8 cellular contexts compared by ENCODE assay signal in the genomic region with DNA sequence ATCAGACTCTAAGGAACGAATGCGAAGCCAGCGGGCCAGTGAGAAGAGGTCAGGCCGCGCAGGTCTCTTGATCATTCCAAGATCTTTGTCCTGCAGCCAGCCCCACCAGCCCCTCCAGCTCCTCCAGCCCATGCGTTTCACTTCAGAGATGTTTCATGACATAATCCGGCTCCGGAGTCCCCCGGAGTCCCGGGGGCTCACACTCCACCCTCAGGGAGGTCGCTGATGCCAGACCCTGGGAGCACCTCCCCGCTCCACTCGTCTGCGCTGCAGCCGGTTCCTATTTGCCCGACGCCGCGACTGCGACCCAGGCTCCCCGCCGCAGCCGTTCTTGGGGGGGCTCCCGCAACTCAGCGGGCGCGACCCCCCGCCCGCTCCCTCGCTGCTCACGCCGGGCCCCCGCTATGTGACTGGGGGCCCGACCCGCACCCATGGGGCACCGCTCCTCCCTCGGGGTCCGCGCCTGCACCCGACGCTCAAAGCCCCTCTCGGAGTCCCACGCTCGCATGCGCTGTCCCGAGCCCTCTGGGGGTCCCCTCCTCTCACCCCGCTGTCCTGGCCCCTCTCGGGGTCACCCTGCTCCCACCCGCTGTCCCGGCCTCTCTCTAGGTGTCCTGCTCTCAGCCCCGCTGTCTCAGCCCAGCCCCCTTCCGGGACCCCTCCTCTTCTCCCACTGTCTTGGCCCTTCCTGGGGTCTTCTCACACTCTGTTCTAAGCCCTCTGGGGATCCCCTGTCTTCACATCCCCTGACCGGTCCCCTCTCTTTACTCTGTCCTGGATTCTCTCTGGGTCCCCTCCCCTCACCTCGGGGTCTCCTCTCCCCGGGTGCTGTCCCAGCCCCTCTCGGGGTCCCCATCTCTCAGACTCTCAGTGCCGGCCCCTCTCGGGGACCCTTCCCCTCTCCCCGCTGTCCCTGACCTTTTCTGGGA. TPM values are rescaled to one million over a fixed set of nuclear protein-coding genes. Genes with fewer than 3 reads are reported as not detected.
A peak's percentile ranks its signal among the peaks of the same experiment; 100 is the strongest.
DNase-seq lines count a peak whose midpoint lies in the region; ATAC-seq and TF ChIP-seq lines count a peak whose summit lies in the region.

No MANE protein-coding gene starts in this region.

- peak overlapping the region; percentile 24; the same call in 1 of the 2 replicates for H2BK120ac ChIP-seq in IMR-90 (ENCODE audit: low read depth, low read length)

- H2AK5ac ChIP-seq in IMR-90 (ENCODE audit: low read depth, low read length) = no peak overlapping the region; the same call in 1 of the 2 replicates

- H2BK15ac ChIP-seq in IMR-90 (ENCODE audit: low read depth, low read length) = no peak overlapping the region

- H3K9me3 ChIP-seq in BLaER1 treated with 17β-estradiol and CSF1 and Interleukin-3, amounts not matched to agents 10 nM and 100 nM (replicated peaks in 1 of 11) = peaks cover 0 to 6% (median 0%) of the 10 kb centered on the region in 11 experiments; a peak in 1 of 22 replicates
- no peaks in the 10 kb centered on the region for H3K9me3 ChIP-seq in IMR-90 (ENCODE audit: control insufficient read depth, insufficient read depth, low read length)
- H3K9me3 ChIP-seq in heart left ventricle = no peaks in the 10 kb centered on the region

- H3K9ac ChIP-seq in BLaER1 treated with 17β-estradiol and CSF1 and Interleukin-3, amounts not matched to agents 10 nM and 100 nM = peak overlapping the region; percentile 76 to 90 (median 82)
- peak overlapping the region; percentile 75 for H3K9ac ChIP-seq in IMR-90 (ENCODE audit: low read depth, low read length)

- peaks cover 6 to 20% of the 10 kb centered on the region in 2 experiments for H3K79me1 ChIP-seq in IMR-90 (ENCODE audit: low read depth in 1 of 2, low read length in 2 of 2)

- peak overlapping the region; percentile 42 for H3K4ac ChIP-seq in IMR-90 (ENCODE audit: low read depth, low read length)

- ATAC-seq in IMR-90 (ENCODE audit: low read depth) = no peak
- no peak for ATAC-seq in heart left ventricle
- ATAC-seq in HG02571 (IDR thresholded peaks at IDR 0.05; ENCODE audit: unreplicated experiment) = no peak

- H3K56ac ChIP-seq in IMR-90 (ENCODE audit: extremely low read depth, insufficient read depth, low read length) = peak overlapping the region; percentile 63; the same call in 1 of the 2 replicates

- no peak overlapping the region for H2BK20ac ChIP-seq in IMR-90 (ENCODE audit: low read depth, low read length)

- BruUV-seq in IMR-90 (replicated peaks; lab: Mats Ljungman, UMichigan) = no TSS peak

- TF ChIP-seq CTCF in IMR-90 (conservative IDR thresholded peaks at IDR 0.05; ENCODE audit: low read depth, low read length) = no peak
- TF ChIP-seq CTCF in heart left ventricle (IDR thresholded peaks at IDR 0.05) = no peak
- no peak for TF ChIP-seq CTCF in retinal pigment epithelial cell (conservative IDR thresholded peaks at IDR 0.05; ENCODE audit: low read depth, low read length)

- H4K8ac ChIP-seq in IMR-90 (ENCODE audit: low read depth in 2 of 2, low read length in 2 of 2) = peak overlapping the region in 1 of 2 experiments; percentile 63; a peak in 1 of 4 replicates

- H2AFZ ChIP-seq in IMR-90 (replicated peaks; ENCODE audit: low read length, poor library complexity) = peak overlapping the region; percentile 58

- H3K36me3 ChIP-seq in BLaER1 treated with 17β-estradiol and CSF1 and Interleukin-3, amounts not matched to agents 10 nM and 100 nM = no peaks in the 10 kb centered on the region
- H3K36me3 ChIP-seq in IMR-90 (ENCODE audit: control insufficient read depth, insufficient read depth, low read length) (no peaks in the 10 kb centered on the region), heart left ventricle (no peaks in the 10 kb centered on the region)

- dilution Hi-C loops in IMR-90 (cut with HindIII; ENCODE audit: low sequenced_read_pairs, unreplicated experiment) = no loop called here

- peaks cover 23 to 39% (median 28%) of the 10 kb centered on the region in 11 experiments; a peak in 21 of 22 replicates for H4K20me1 ChIP-seq in BLaER1 treated with 17β-estradiol and CSF1 and Interleukin-3, amounts not matched to agents 10 nM and 100 nM
- H4K20me1 ChIP-seq in IMR-90 (ENCODE audit: insufficient read depth, low read length) = no peaks in the 10 kb centered on the region; the same call in 1 of the 2 replicates

- no peak for DNase-seq in IMR-90
- peak; percentile 19 for DNase-seq in activated gamma-delta T cell treated with Interleukin-2 at 50 U/mL for 16 hours
- peak in 3 of 5 donors; percentile 34 to 76 (median 38) for DNase-seq in heart left ventricle
- no peak for DNase-seq in retinal pigment epithelial cell (ENCODE audit: low read depth)
- no peak for DNase-seq in NCI-H2196 treated with DMSO at 0.1 percent for 48 hours (lab: John Stamatoyannopoulos, UW; ENCODE audit: unreplicated experiment)
- DNase-seq in GOT3 (lab: John Stamatoyannopoulos, UW) = no peak

- H3K4me3 ChIP-seq in BLaER1 treated with 17β-estradiol and CSF1 and Interleukin-3, amounts not matched to agents 10 nM and 100 nM = peak overlapping the region; percentile 84 to 100 (median 94)
- H3K4me3 ChIP-seq in IMR-90 (ENCODE audit: insufficient read depth, low read depth, low read length) = peak overlapping the region; percentile 87
- peak overlapping the region; percentile 70 to 97 (median 90) for H3K4me3 ChIP-seq in heart left ventricle
- H3K4me3 ChIP-seq in retinal pigment epithelial cell (ENCODE audit: low read length) = peak overlapping the region; percentile 86

- peak overlapping the region; percentile 24 for H3K18ac ChIP-seq in IMR-90 (ENCODE audit: low read depth, low read length)

- H3K23ac ChIP-seq in IMR-90 (ENCODE audit: low read depth, low read length) = peak overlapping the region; percentile 86; the same call in 1 of the 2 replicates

- no peak overlapping the region for H4K5ac ChIP-seq in IMR-90 (ENCODE audit: low read depth, low read length)

- peak overlapping the region in 6 of 11 experiments; percentile 8 to 68 (median 53); a peak in 6 of 22 replicates for H3K27ac ChIP-seq in BLaER1 treated with 17β-estradiol and CSF1 and Interleukin-3, amounts not matched to agents 10 nM and 100 nM
- H3K27ac ChIP-seq in IMR-90 (ENCODE audit: insufficient read depth, low read length) (peak overlapping the region; percentile 83), heart left ventricle (peak overlapping the region in 9 of 12 donors; percentile 78 to 94 (median 85))

- TF ChIP-seq POLR2A in IMR-90 (IDR thresholded peaks at IDR 0.05; ENCODE audit: low read depth, low read length) (no peak), heart left ventricle (IDR thresholded peaks at IDR 0.05) (no peak)

- intact Hi-C loops in IMR-90 (cut with micrococcal nuclease) = loop anchor here (1.0 to 5.0 kb wide), 2 partner anchors 39 to 64 kb away; no protein-coding TSS in a partner anchor
- intact Hi-C loops in heart left ventricle (cut with DNase I) = loop anchor here in 5 of 10 donors (5.0 to 10.0 kb wide), 4 partner anchors 234 to 497 kb away; a partner anchor contains a TSS

- H3K14ac ChIP-seq in IMR-90 (replicated peaks; ENCODE audit: low read depth, low read length) = peak overlapping the region; percentile 46; the same call in 1 of the 2 replicates

- peaks cover 26 to 53% (median 33%) of the 10 kb centered on the region in 10 experiments for H3K4me1 ChIP-seq in BLaER1 treated with 17β-estradiol and CSF1 and Interleukin-3, amounts not matched to agents 10 nM and 100 nM
- H3K4me1 ChIP-seq in IMR-90 (ENCODE audit: control insufficient read depth, insufficient read depth, low read length) (peaks cover 1% of the 10 kb centered on the region; the same call in 1 of the 2 replicates), heart left ventricle (peaks cover 0 to 52% (median 27%) of the 10 kb centered on the region in 12 donors)

- POLR2A ChIA-PET in IMR-90 (lab: Charles Lee; ENCODE audit: unreplicated experiment) = no interaction called here

- H2BK5ac ChIP-seq in IMR-90 (ENCODE audit: low read depth, low read length, poor library complexity, severe bottlenecking) = peak overlapping the region; percentile 42

- peaks cover 3% of the 10 kb centered on the region for H3K9me1 ChIP-seq in IMR-90 (ENCODE audit: insufficient read depth, low read length)

- peak; percentile 11; the same call in 1 of the 2 replicates for TF ChIP-seq RAD21 in IMR-90 (IDR thresholded peaks at IDR 0.05; ENCODE audit: low read length)

- WGBS in IMR-90 (ENCODE audit: extremely low coverage in 2 of 2, insufficient read length in 1 of 2), 2 experiments = 0% methylated on average over 32 of the region's 59 CpGs; no CpG with 5 or more reads in 1 of the 2 experiments
- 0 to 3% (median 1%) methylated on average over 32 to 59 of the region's 59 CpGs for WGBS in heart left ventricle, 4 donors

- peaks cover 25 to 37% (median 33%) of the 10 kb centered on the region in 11 experiments for H3K27me3 ChIP-seq in BLaER1 treated with 17β-estradiol and CSF1 and Interleukin-3, amounts not matched to agents 10 nM and 100 nM
- H3K27me3 ChIP-seq in IMR-90 (ENCODE audit: control insufficient read depth, insufficient read depth, low read length) (no peaks in the 10 kb centered on the region), heart left ventricle (no peaks in the 10 kb centered on the region)

- in situ Hi-C loops in IMR-90 (cut with MboI; ENCODE audit: low sequenced_read_pairs) = loop anchor here (5.0 to 25.0 kb wide), 2 partner anchors 189 to 1741 kb away; a partner anchor contains a TSS

- CTCF ChIA-PET in IMR-90 (lab: Yijun Ruan, JAX) = interaction anchor here (1.5 kb wide), 1 partner anchor 64 kb away, joined by 3 read pairs; no protein-coding TSS in a partner anchor

- H3K4me2 ChIP-seq in BLaER1 treated with 17β-estradiol and CSF1 and Interleukin-3, amounts not matched to agents 10 nM and 100 nM = peak overlapping the region; percentile 99 to 100 (median 100)
- peak overlapping the region; percentile 92 for H3K4me2 ChIP-seq in IMR-90 (ENCODE audit: low read depth, low read length)

- peak overlapping the region; percentile 96 for H2AK9ac ChIP-seq in IMR-90 (replicated peaks; ENCODE audit: low read depth, low read length, poor library complexity)

- peak overlapping the region; percentile 55; the same call in 1 of the 2 replicates for H4K91ac ChIP-seq in IMR-90 (ENCODE audit: insufficient read depth, low read depth, low read length)

TF ChIP-seq in IMR-90, 13 proteins besides CTCF, POLR2A, EP300 and RAD21 (continues in another document):
- TF ChIP-seq BHLHE40 (IDR thresholded peaks at IDR 0.05; ENCODE audit: low read depth, low read length) (no peak), RCOR1 (IDR thresholded peaks at IDR 0.05; ENCODE audit: insufficient replicate concordance, low read length) (no peak)

RNA-seq across cellular contexts. Expression of a gene that starts 1.1 kb away (rescaled TPM):
- total RNA-seq in IMR-90 (2012; rRNA removed) (53.0 and 54.5 TPM in 2 replicates), heart left ventricle (10 to 100 TPM; 11.8 to 26.6 (median 22.2) TPM)
- polyA plus RNA-seq in IMR-90 (2012; rRNA removed) (26.3 TPM in 2 replicates), heart left ventricle (10 to 100 TPM; 13.0 to 14.4 TPM)
- 10.3 and 27.2 TPM in 2 replicates for polyA plus RNA-seq in IMR-90 (2012; cell fraction: cytosol; rRNA removed)
- polyA plus RNA-seq in IMR-90 (2012; cell fraction: nucleus; rRNA removed; ENCODE audit: low replicate concordance) = 16.1 and 62.4 TPM in 2 replicates

RNA-seq across cellular contexts. Expression of a gene that starts 4.7 kb away (rescaled TPM):
- 13.8 and 23.9 TPM in 2 replicates for total RNA-seq in IMR-90 (2012; rRNA removed)
- polyA plus RNA-seq in IMR-90 (2012; rRNA removed) = 10.7 and 13.4 TPM in 2 replicates
- 3.8 and 4.8 TPM in 2 replicates for polyA plus RNA-seq in IMR-90 (2012; cell fraction: cytosol; rRNA removed)
- polyA plus RNA-seq in IMR-90 (2012; cell fraction: nucleus; rRNA removed; ENCODE audit: low replicate concordance) = 9.8 and 36.2 TPM in 2 replicates
- 10 to 100 TPM; 18.8 to 32.1 (median 21.8) TPM for total RNA-seq in heart left ventricle
- 10 to 100 TPM in 1 of 2 donors, 1 to 10 TPM in 1; 8.0 to 16.8 TPM for polyA plus RNA-seq in heart left ventricle

Comparison
In these comparisons a context has a peak if more than half of its experiments do, and no peak if none do; other contexts are left out.
1. DNase-seq: peak in activated gamma-delta T cell treated with Interleukin-2 at 50 U/mL for 16 hours (single experiment) and heart left ventricle (3 of 5); none in IMR-90 (single experiment), retinal pigment epithelial cell (single experiment), NCI-H2196 treated with DMSO at 0.1 percent for 48 hours (single experiment) and GOT3 (single experiment).
2. Peak in every context shown above with its lines, with median percentiles within 50 percentile points of each other: H3K27ac ChIP-seq and H3K4me3 ChIP-seq.